Comparison of ENCODE assay signal across 10 cellular contexts in the genomic region with DNA sequence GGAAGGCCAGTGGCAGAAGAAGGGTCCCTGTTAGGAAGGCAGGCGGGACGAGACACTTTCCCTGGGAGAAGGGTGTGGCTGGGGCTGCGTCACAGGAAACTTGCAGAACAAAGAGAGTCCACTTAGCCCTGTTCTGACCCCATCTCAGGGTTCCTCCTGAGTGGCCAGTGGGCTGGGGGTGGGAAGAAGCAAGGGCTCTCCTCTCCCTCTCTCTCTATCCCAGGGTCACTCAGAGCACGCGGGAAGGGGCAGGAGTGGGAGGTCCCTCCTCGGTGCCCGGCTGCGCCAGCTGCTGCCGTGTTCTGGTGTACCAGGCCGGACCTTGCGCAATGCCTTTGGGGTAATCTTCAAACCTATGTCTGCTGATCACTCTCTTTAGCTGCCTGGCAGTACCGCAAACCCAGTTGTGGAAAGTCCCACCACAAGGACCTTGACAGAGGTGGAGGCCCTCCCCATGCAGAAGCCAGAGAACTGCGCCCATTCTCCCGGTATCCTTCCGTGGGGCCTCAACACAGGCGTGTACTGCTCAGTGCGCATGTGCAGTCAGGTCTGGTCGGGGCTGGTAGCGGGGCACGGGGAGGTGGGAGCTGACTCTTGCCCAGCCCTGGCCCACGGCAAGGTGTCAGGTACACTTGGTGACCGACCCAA. TPM values are rescaled to one million over a fixed set of nuclear protein-coding genes. Genes with fewer than 3 reads are reported as not detected.
DNase-seq lines count a peak whose midpoint lies in the region; ATAC-seq and TF ChIP-seq lines count a peak whose summit lies in the region.
"Had no signal": no experiment of that assay in that cellular context is flagged by ENCODE, and none has a peak within 500 bp of the region (broad histone marks: within the 10 kb centered on the region; RNA-seq: fewer than 3 reads in every experiment).

No MANE protein-coding gene starts in this region.

- H3K9me3 ChIP-seq in HUES64 (ENCODE audit: insufficient read depth, low read depth, low read length) (peaks cover 7% of the 10 kb centered on the region), right lobe of liver (no peaks in the 10 kb centered on the region), upper lobe of left lung (peaks cover 0 to under 1% (median 0%) of the 10 kb centered on the region in 4 donors)

- WGBS in HUES64: 94% methylated on average over 22 of the region's 22 CpGs
- WGBS in right lobe of liver (ENCODE audit: insufficient coverage, low coverage, low lambda C conversion rate, missing lambda C conversion rate): 36% methylated on average over 14 of the region's 22 CpGs
- WGBS in upper lobe of left lung, 2 donors: 82 to 90% methylated on average over 22 of the region's 22 CpGs

- peaks cover 13% of the 10 kb centered on the region for H3K4me1 ChIP-seq in HUES64 (ENCODE audit: insufficient read depth, low read length)
- H3K4me1 ChIP-seq in right lobe of liver: peaks cover 0 to 44% (median 14%) of the 10 kb centered on the region in 4 donors
- H3K4me1 ChIP-seq in upper lobe of left lung: peaks cover 0 to 14% (median 7%) of the 10 kb centered on the region in 4 donors

- TF ChIP-seq CTCF in brain microvascular endothelial cell (IDR thresholded peaks at IDR 0.05; ENCODE audit: low read depth, low read length, missing control alignments): no peak
- TF ChIP-seq CTCF in right lobe of liver (IDR thresholded peaks at IDR 0.05): no peak
- TF ChIP-seq CTCF in upper lobe of left lung (IDR thresholded peaks at IDR 0.05): no peak

- peak; percentile 82 to 90 (median 86) for ATAC-seq in right lobe of liver
- peak; percentile 43 to 73 for ATAC-seq in upper lobe of left lung (ENCODE audit: low FRiP score in 2 of 2)

- H3K27me3 ChIP-seq in HUES64 (ENCODE audit: insufficient read depth, low read length) (no peaks in the 10 kb centered on the region), brain microvascular endothelial cell (replicated peaks) (no peaks in the 10 kb centered on the region), right lobe of liver (no peaks in the 10 kb centered on the region), upper lobe of left lung (no peaks in the 10 kb centered on the region)

- H3K36me3 ChIP-seq in HUES64 (ENCODE audit: insufficient read depth, low read length) (no peaks in the 10 kb centered on the region), brain microvascular endothelial cell (replicated peaks) (no peaks in the 10 kb centered on the region), right lobe of liver (no peaks in the 10 kb centered on the region), upper lobe of left lung (no peaks in the 10 kb centered on the region)

- H3K27ac ChIP-seq in HUES64 (ENCODE audit: low read depth, low read length) (peak overlapping the region; percentile 65), brain microvascular endothelial cell (peak overlapping the region; percentile 65), right lobe of liver (peak overlapping the region; percentile 64 to 90 (median 79)), upper lobe of left lung (peak overlapping the region in 1 of 4 donors; percentile 63)

- TF ChIP-seq POLR2A in right lobe of liver (IDR thresholded peaks at IDR 0.05): peak; percentile 48
- TF ChIP-seq POLR2A in upper lobe of left lung (IDR thresholded peaks at IDR 0.05): no peak

- TF ChIP-seq EP300 in upper lobe of left lung (IDR thresholded peaks at IDR 0.05): peak in 1 of 4 donors; percentile 30

- intact Hi-C loops in right lobe of liver (cut with DNase I): loop anchor here in 1 of 2 donors (2.0 kb wide), 1 partner anchor 48 kb away; a partner anchor contains a TSS

- no peak overlapping the region; the same call in 1 of the 2 replicates for H3K9ac ChIP-seq in HUES64 (ENCODE audit: low read depth, low read length)

- DNase-seq in brain microvascular endothelial cell: peak; percentile 32
- DNase-seq in right lobe of liver: peak; percentile 87 to 93 (median 91)
- DNase-seq in upper lobe of left lung: peak; percentile 62 to 77
- no peak for DNase-seq in RKO (ENCODE audit: low spot score)
- no peak for DNase-seq in NCI-H2107 (lab: John Stamatoyannopoulos, UW)
- DNase-seq in NCI-H1436 treated with DMSO at 0.1 percent for 48 hours (lab: John Stamatoyannopoulos, UW): no peak
- DNase-seq: activated CD4-positive, alpha-beta T cell treated with anti-CD3 and anti-CD28 coated beads, Interleukin-2, amount 50 U/mL, for 48 hours; hypothalamus; T-helper 2 cell had no signal

- H3K4me3 ChIP-seq in HUES64 (ENCODE audit: low read length): no peak overlapping the region
- H3K4me3 ChIP-seq in brain microvascular endothelial cell (ENCODE audit: low read depth, low read length): no peak overlapping the region
- H3K4me3 ChIP-seq in right lobe of liver: peak overlapping the region in 2 of 3 donors; percentile 25 to 36
- H3K4me3 ChIP-seq in upper lobe of left lung: no peak overlapping the region

- in situ Hi-C loops in brain microvascular endothelial cell (cut with HindIII; ENCODE audit: low pct_ligation_motif_present, low sequenced_read_pairs): no loop called here

RNA-seq across cellular contexts. Expression of a gene that starts 47.8 kb away (rescaled TPM):
- polyA plus RNA-seq in HUES64 (2013, experiment 1 of 2): 4.0 TPM
- 3.6 TPM for polyA plus RNA-seq in HUES64 (2013, experiment 2 of 2)
- total RNA-seq in right lobe of liver (10 to 100 TPM in 4 of 6 experiments, 1 to 10 TPM in 2; 8.6 to 22.2 (median 10.9) TPM), upper lobe of left lung (100 to 1,000 TPM in 2 of 6 donors, 10 to 100 TPM in 4; 54.5 to 162 (median 83.8) TPM)

Comparison
In these comparisons a context has a peak if more than half of its experiments do, and no peak if none do; other contexts are left out.
1. H3K4me3 ChIP-seq: peak in right lobe of liver (2 of 3); none in HUES64 (single experiment), brain microvascular endothelial cell (single experiment) and upper lobe of left lung (0 of 4).
2. DNase-seq: peak in brain microvascular endothelial cell (single experiment), right lobe of liver (3 of 3) and upper lobe of left lung (2 of 2); none in RKO (single experiment), NCI-H2107 (single experiment) and NCI-H1436 treated with DMSO at 0.1 percent for 48 hours (single experiment).